ENCODE assay signal across 12 cellular contexts in genomic region chr18:70373062-70373519, GRCh38.
DNase-seq lines count a peak whose midpoint lies in the region; ATAC-seq and TF ChIP-seq lines count a peak whose summit lies in the region.
"Had no signal": no experiment of that assay in that cellular context is flagged by ENCODE, and none has a peak within 500 bp of the region (broad histone marks: within the 10 kb centered on the region; RNA-seq: fewer than 3 reads in every experiment).

No MANE protein-coding gene starts in this region.

- no peak for ATAC-seq in HG02642 (IDR thresholded peaks at IDR 0.05; ENCODE audit: poor library complexity, unreplicated experiment)
- ATAC-seq: stimulated activated effector memory CD8-positive, alpha-beta T cell treated with anti-CD3 and anti-CD28 coated beads, Interleukin-12 subunit alpha, Interleukin-12 subunit beta, amount 100 ng/mL, for 72 hours had no signal

- dilution Hi-C loops in mammary epithelial cell (cut with HindIII; ENCODE audit: low sequenced_read_pairs), result loop anchor here (5.0 kb wide), 2 partner anchors 49 to 66 kb away; no protein-coding TSS in a partner anchor

- H3K4me1 ChIP-seq in mammary epithelial cell (ENCODE audit: insufficient read depth, low read length) (peaks cover 29% of the 10 kb centered on the region), mesendoderm (ENCODE audit: control insufficient read depth, low read depth, low read length) (no peaks in the 10 kb centered on the region)
- H3K4me1 ChIP-seq: esophagus muscularis mucosa had no signal

- H3K4me3 ChIP-seq in mammary epithelial cell (replicated peaks in 1 of 3; ENCODE audit: insufficient read depth in 1 of 3, low read depth in 2 of 3, low read length in 3 of 3) (no peak overlapping the region), mesendoderm (ENCODE audit: low read length) (no peak overlapping the region)
- H3K4me3 ChIP-seq: esophagus muscularis mucosa had no signal

- H3K56ac ChIP-seq in mesendoderm (ENCODE audit: low read length), result no peak overlapping the region

- CTCF ChIA-PET in mammary epithelial cell (lab: Charles Lee; ENCODE audit: low non-redundant PET), result no interaction called here

- H2BK120ac ChIP-seq in mesendoderm (ENCODE audit: low read depth, low read length), result no peak overlapping the region

- DNase-seq in DMS53 (lab: John Stamatoyannopoulos, UW), result peak; percentile 62
- peak; percentile 94 for DNase-seq in NCI-H460 (ENCODE audit: extremely low read depth, low read depth)
- peak; percentile 99 for DNase-seq in mammary epithelial cell
- DNase-seq in mesendoderm, result peak; percentile 51
- no peak for DNase-seq in GOT3 (lab: John Stamatoyannopoulos, UW)
- no peak for DNase-seq in NCI-H1436 treated with DMSO at 0.1 percent for 48 hours (lab: John Stamatoyannopoulos, UW)
- no peak for DNase-seq in GDM1 (lab: John Stamatoyannopoulos, UW)
- DNase-seq: activated naive CD8-positive, alpha-beta T cell treated with anti-CD3 and anti-CD28 coated beads, Interleukin-2, amount 10 ng/mL, durations not matched to agents 7 days and 5 days; KG1 had no signal

- H3K9ac ChIP-seq in mammary epithelial cell (ENCODE audit: insufficient read depth, low read length), result peak overlapping the region; percentile 72
- no peak overlapping the region for H3K9ac ChIP-seq in mesendoderm (ENCODE audit: low read length)

- 5% methylated on average over 4 of the region's 4 CpGs for WGBS in mammary epithelial cell (ENCODE audit: low coverage, missing lambda C conversion rate)
- no CpG with 5 or more reads among the region's 4 CpGs for WGBS in mesendoderm (ENCODE audit: extremely low coverage, insufficient coverage, low lambda C conversion rate)

- intact Hi-C loops in mammary epithelial cell (cut with micrococcal nuclease), result loop anchor here (1.0 to 5.0 kb wide), 2 partner anchors 11 to 86 kb away; partner anchors contain the start of gene SOCS6

- no peak overlapping the region for H2BK15ac ChIP-seq in mesendoderm (replicated peaks; ENCODE audit: low read depth)

- in situ Hi-C loops in mammary epithelial cell (cut with MboI; ENCODE audit: low sequenced_read_pairs in 2 of 2), result no loop called here

- H4K8ac ChIP-seq in mesendoderm (ENCODE audit: low read depth, low read length), result no peak overlapping the region

- H3K27ac ChIP-seq in mammary epithelial cell (ENCODE audit: insufficient read depth, low read depth, low read length), result peak overlapping the region; percentile 92
- H3K27ac ChIP-seq in mesendoderm (ENCODE audit: low read depth, low read length), result no peak overlapping the region
- H3K27ac ChIP-seq: esophagus muscularis mucosa had no signal

- H3K79me2 ChIP-seq in mammary epithelial cell (ENCODE audit: insufficient read depth, low read length) (no peaks in the 10 kb centered on the region), mesendoderm (ENCODE audit: control insufficient read depth, insufficient read depth, low read length) (no peaks in the 10 kb centered on the region)

- no peak overlapping the region for H4K5ac ChIP-seq in mesendoderm (ENCODE audit: low read length)

- H3K36me3 ChIP-seq in mammary epithelial cell (ENCODE audit: insufficient read depth, low read length), result no peaks in the 10 kb centered on the region
- H3K36me3 ChIP-seq in mesendoderm (ENCODE audit: control insufficient read depth, insufficient read depth, low read length), result no peaks in the 10 kb centered on the region
- H3K36me3 ChIP-seq: esophagus muscularis mucosa had no signal

- H3K18ac ChIP-seq in mesendoderm (ENCODE audit: low read length), result peak overlapping the region; percentile 80

- H3K23ac ChIP-seq in mesendoderm (ENCODE audit: low read length), result no peak overlapping the region

- no peak overlapping the region for H2AK5ac ChIP-seq in mesendoderm (ENCODE audit: low read length)

- H4K20me1 ChIP-seq in mammary epithelial cell (ENCODE audit: insufficient read depth, low read length), result no peaks in the 10 kb centered on the region

- H3K4ac ChIP-seq in mesendoderm (ENCODE audit: low read depth, low read length), result peak overlapping the region; percentile 8

- TF ChIP-seq CTCF in mammary epithelial cell (conservative IDR thresholded peaks at IDR 0.05 in 1 of 2, IDR thresholded peaks at IDR 0.05 in 1 of 2; ENCODE audit: extremely low read depth in 1 of 2, insufficient read depth in 1 of 2, low read depth in 1 of 2, low read length in 2 of 2), result no peak

- BruUV-seq in mammary epithelial cell (replicated peaks; lab: Mats Ljungman, UMichigan), result no TSS peak

- H3K27me3 ChIP-seq in mammary epithelial cell (ENCODE audit: insufficient read depth, low read length) (no peaks in the 10 kb centered on the region), mesendoderm (ENCODE audit: insufficient read depth, low read length, poor library complexity) (no peaks in the 10 kb centered on the region)
- H3K27me3 ChIP-seq: esophagus muscularis mucosa had no signal

- H3K9me3 ChIP-seq in mammary epithelial cell (replicated peaks; ENCODE audit: insufficient read depth, low read length), result no peaks in the 10 kb centered on the region
- H3K9me3 ChIP-seq: esophagus muscularis mucosa had no signal

- H3K4me2 ChIP-seq in mammary epithelial cell (ENCODE audit: insufficient read depth, low read depth, low read length), result peak overlapping the region; percentile 73
- H3K4me2 ChIP-seq in mesendoderm (ENCODE audit: low read length), result no peak overlapping the region

- H2BK5ac ChIP-seq in mesendoderm (ENCODE audit: low read length), result no peak overlapping the region

- H3K79me1 ChIP-seq in mesendoderm (ENCODE audit: low read length), result no peaks in the 10 kb centered on the region

- H2AFZ ChIP-seq in mammary epithelial cell (ENCODE audit: low read depth, low read length), result peak overlapping the region; percentile 14

Comparison
In these comparisons a context has a peak if more than half of its experiments do, and no peak if none do; other contexts are left out.
1. DNase-seq: peak in DMS53 (single experiment), NCI-H460 (single experiment), mammary epithelial cell (single experiment) and mesendoderm (single experiment); none in GOT3 (single experiment), NCI-H1436 treated with DMSO at 0.1 percent for 48 hours (single experiment) and GDM1 (single experiment).